8 cellular contexts compared by ENCODE assay signal in the genomic region with DNA sequence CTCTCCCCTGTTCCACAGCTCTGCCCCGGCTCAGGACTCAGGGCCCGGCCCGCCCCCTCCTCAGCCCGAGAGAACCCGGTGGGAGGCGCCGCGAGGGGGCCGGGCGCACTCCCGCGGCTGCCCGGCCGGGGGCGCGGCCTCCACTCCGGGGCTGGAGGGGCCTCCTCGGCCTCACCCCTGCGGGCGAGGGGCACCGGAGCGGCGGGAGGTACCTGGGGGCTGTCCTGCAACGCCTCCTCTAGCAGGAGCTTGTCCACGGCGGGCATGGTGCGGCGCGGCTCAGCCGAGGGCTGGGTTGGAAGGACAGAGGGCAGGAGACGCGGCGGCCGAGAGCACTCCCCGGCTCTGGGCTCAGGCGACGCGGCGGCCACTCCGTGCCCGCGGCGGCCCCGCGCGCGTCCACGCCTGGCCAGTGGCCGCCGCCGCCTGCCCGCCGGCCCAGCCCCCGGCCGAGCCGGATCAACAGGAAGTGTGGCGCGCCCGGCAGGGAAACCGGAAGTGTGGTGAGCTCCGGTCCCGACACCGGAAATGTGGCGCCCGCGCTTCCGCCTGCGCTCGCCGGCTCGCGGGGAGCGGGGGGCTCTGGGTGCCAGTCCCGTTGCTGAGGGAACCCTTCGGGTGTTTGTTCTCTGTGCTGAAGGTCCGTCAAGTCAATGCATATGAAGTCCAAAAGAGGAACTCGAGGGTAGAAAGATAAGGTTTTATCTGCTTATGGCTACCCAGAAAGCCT. TPM values are rescaled to one million over a fixed set of nuclear protein-coding genes. Genes with fewer than 3 reads are reported as not detected.
DNase-seq lines count a peak whose midpoint lies in the region; ATAC-seq and TF ChIP-seq lines count a peak whose summit lies in the region.

A gene with protein sequence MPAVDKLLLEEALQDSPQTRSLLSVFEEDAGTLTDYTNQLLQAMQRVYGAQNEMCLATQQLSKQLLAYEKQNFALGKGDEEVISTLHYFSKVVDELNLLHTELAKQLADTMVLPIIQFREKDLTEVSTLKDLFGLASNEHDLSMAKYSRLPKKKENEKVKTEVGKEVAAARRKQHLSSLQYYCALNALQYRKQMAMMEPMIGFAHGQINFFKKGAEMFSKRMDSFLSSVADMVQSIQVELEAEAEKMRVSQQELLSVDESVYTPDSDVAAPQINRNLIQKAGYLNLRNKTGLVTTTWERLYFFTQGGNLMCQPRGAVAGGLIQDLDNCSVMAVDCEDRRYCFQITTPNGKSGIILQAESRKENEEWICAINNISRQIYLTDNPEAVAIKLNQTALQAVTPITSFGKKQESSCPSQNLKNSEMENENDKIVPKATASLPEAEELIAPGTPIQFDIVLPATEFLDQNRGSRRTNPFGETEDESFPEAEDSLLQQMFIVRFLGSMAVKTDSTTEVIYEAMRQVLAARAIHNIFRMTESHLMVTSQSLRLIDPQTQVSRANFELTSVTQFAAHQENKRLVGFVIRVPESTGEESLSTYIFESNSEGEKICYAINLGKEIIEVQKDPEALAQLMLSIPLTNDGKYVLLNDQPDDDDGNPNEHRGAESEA (minus strand): TSS at position 428 of the 730 bp plus-strand sequence. CDS start 162 bp downstream, at position 266.

- H3K36me3 ChIP-seq in BJ (ENCODE audit: control insufficient read depth, insufficient read depth, low read length) = peaks cover 2% of the 10 kb centered on the region; the same call in 1 of the 2 replicates

- DNase-seq in BJ (ENCODE audit: low read depth) = no peak
- DNase-seq in NCI-H69 (lab: John Stamatoyannopoulos, UW) = peak; percentile 97
- DNase-seq in activated CD4-positive, alpha-beta T cell treated with anti-CD3 and anti-CD28 coated beads, Interleukin-2, amount 50 U/mL, for 24 hours (ENCODE audit: low read depth in 1 of 2, low spot score in 1 of 2) = peak; percentile 57 to 77
- peak; percentile 90 for DNase-seq in dedifferentiated amniotic fluid mesenchymal stem cell (ENCODE audit: extremely low spot score)
- DNase-seq in left lobe of liver (ENCODE audit: low spot score) = peak; percentile 92
- DNase-seq in stimulated activated CD4-positive, alpha-beta T cell treated with anti-CD3 and anti-CD28 coated beads, Interleukin-2, amount 100 ng/mL, for 4 hours (ENCODE audit: low read depth) = peak; percentile 71

- POLR2A ChIA-PET in BJ (lab: Charles Lee) = interaction anchor here (1.1 kb wide), 1 partner anchor 18 kb away, joined by 6 read pairs; no protein-coding TSS in a partner anchor

- peak; percentile 84 for ATAC-seq in GM19324 (IDR thresholded peaks at IDR 0.05; ENCODE audit: low FRiP score, unreplicated experiment)
- ATAC-seq in HG03469 (IDR thresholded peaks at IDR 0.05; ENCODE audit: unreplicated experiment) = peak; percentile 39
- ATAC-seq in left lobe of liver = peak; percentile 93

- CTCF ChIA-PET in BJ (lab: Yijun Ruan, JAX) = interaction anchor here (0.9 to 2.7 kb wide), 8 partner anchors 9 to 148 kb away, joined by 3 to 8 read pairs (median 4); no protein-coding TSS in a partner anchor

- H3K27me3 ChIP-seq in BJ (ENCODE audit: control insufficient read depth, insufficient read depth, low read length) = no peaks in the 10 kb centered on the region

- no peak for TF ChIP-seq CTCF in BJ (IDR thresholded peaks at IDR 0.05; ENCODE audit: insufficient read depth, low read depth, low read length)

- H3K4me3 ChIP-seq in BJ (ENCODE audit: low read depth, low read length) = peak within 1 kb of the TSS; percentile 82

RNA-seq across cellular contexts. Expression of the gene that starts here (rescaled TPM):
- 58.4 and 59.4 TPM in 2 replicates for polyA plus RNA-seq in BJ (2011; rRNA removed)
- polyA minus RNA-seq in BJ (2011; rRNA and poly(A)+ RNA removed) = 49.2 and 55.9 TPM in 2 replicates
- 12.3 TPM for total RNA-seq in left lobe of liver

Comparison
In these comparisons a context has a peak if more than half of its experiments do, and no peak if none do; other contexts are left out.
1. ATAC-seq: peak in every context shown above with its lines; median percentile 93 in left lobe of liver; 84 in GM19324; 39 in HG03469.